1 cellular context compared by ENCODE assay signal in the genomic region with DNA sequence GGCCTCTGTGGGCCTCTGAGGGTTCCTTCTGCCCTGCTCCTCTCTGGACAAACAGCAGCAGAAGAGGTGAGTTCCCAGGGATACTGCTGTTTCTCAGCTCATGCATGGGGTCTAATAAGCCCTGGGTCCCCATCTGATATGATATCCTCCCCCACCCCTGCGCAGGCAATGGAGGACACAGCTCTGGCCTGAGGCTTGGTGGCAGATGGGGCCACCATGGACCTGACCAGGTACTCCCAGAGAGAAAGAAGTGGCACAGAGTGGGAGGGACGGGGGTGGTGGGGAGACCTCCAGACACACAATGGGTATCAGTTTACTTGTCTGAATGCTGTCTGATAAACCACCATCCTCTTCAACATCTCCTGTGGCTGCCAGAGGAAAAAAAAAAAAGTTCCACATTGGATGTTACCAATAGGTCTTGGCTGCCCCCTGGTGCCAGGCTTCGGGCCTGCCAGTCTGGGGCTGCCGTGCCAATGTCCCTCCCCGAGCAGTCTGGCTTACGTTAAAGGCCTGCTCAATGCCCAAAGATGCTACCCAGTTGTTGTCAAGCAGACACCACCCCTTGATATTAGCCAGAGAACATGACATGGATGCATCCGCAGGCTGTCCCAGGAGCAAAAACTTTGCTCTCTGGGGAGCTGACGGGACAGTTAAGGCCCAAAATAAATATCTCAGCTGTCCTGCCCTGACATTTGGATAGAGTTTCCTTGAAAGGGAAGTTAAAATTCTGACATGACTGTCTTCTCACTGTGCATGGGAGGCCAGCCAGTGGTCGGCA.
TF ChIP-seq lines count a peak whose summit lies in the region.

No MANE protein-coding gene starts in this region.

TF ChIP-seq in H1, 55 proteins besides CTCF, POLR2A, EP300 and RAD21:
- TF ChIP-seq TBP (IDR thresholded peaks at IDR 0.05; ENCODE audit: low read depth, low read length) (no peak), YY1 (IDR thresholded peaks at IDR 0.05; ENCODE audit: low read depth, low read length) (peak; percentile 60; the same call in 1 of the 2 replicates)
